Comparison of ENCODE assay signal across 31 cellular contexts in the genomic region with DNA sequence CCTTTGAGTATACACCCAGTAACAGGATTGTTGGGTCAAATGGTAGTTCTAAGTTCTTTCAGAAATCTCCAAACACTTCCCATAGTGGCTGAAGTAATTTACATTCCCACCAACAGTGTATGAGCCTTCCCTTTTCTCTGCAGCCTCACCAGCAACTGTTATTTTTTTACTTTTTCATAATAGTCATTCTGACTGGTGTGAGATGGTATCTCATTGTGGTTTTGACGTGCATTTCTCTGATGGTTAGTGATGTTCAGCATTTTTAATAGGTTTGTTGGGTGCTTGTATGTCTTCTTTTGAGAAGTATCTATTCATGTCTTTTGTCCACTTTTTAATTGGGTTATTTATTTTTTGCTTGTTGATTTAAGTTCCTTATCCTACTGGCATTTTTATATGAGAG. TPM values are rescaled to one million over a fixed set of nuclear protein-coding genes. Genes with fewer than 3 reads are reported as not detected.
"Had no signal": no experiment of that assay in that cellular context is flagged by ENCODE, and none has a peak within 500 bp of the region (broad histone marks: within the 10 kb centered on the region; RNA-seq: fewer than 3 reads in every experiment).

No MANE protein-coding gene starts in this region.

- DNase-seq: activated B cell treated with CpG ODN at 0.5 μM for 24 hours; activated CD4-positive, alpha-beta T cell treated with anti-CD3 and anti-CD28 coated beads for 36 hours; activated CD4-positive, alpha-beta T cell treated with anti-CD3 and anti-CD28 coated beads, Interleukin-2, amount 50 U/mL, for 4 hours; activated CD8-positive, alpha-beta memory T cell treated with anti-CD3 and anti-CD28 coated beads for 24 hours; activated gamma-delta T cell; activated naive CD4-positive, alpha-beta T cell treated with anti-CD3 and anti-CD28 coated beads, Interleukin-2, amount 10 ng/mL, durations not matched to agents 7 days and 5 days; activated naive CD8-positive, alpha-beta T cell treated with anti-CD3 and anti-CD28 coated beads, Interleukin-2, amount 10 ng/mL, durations not matched to agents 7 days and 5 days; activated T-cell treated with anti-CD3 and anti-CD28 coated beads, Interleukin-2, amount 50 U/mL, for 1 hour; amniotic stem cell; foreskin melanocyte; heart right ventricle; lower lobe of right lung; mesendoderm; natural killer cell; occipital lobe; psoas muscle; stimulated activated CD4-positive, alpha-beta T cell treated with anti-CD3 and anti-CD28 coated beads, Interleukin-15, amount 100 ng/mL, for 24 hours; stimulated activated CD4-positive, alpha-beta T cell treated with anti-CD3 and anti-CD28 coated beads, Interleukin-2, amount 100 ng/mL, for 24 hours; stimulated activated naive CD4-positive, alpha-beta T cell; T-helper 17 cell; tibial artery had no signal

- H3K4me1 Mint-ChIP-seq: activated B cell treated with CpG ODN at 0.5 μM for 24 hours; activated CD4-positive, alpha-beta T cell treated with anti-CD3 and anti-CD28 coated beads for 36 hours; activated naive CD4-positive, alpha-beta T cell treated with anti-CD3 and anti-CD28 coated beads, Interleukin-2, amount 10 ng/mL, durations not matched to agents 7 days and 5 days; activated naive CD8-positive, alpha-beta T cell treated with anti-CD3 and anti-CD28 coated beads, Interleukin-2, amount 10 ng/mL, durations not matched to agents 7 days and 5 days; central memory CD8-positive, alpha-beta T cell; natural killer cell; neural progenitor cell; T-helper 17 cell had no signal

- ATAC-seq: activated CD4-positive, alpha-beta T cell treated with anti-CD3 and anti-CD28 coated beads for 36 hours; heart right ventricle; lower lobe of right lung; natural killer cell; psoas muscle; T-helper 17 cell had no signal

- H3K27ac Mint-ChIP-seq: activated B cell treated with CpG ODN at 0.5 μM for 24 hours; activated CD4-positive, alpha-beta T cell treated with anti-CD3 and anti-CD28 coated beads for 36 hours; activated naive CD4-positive, alpha-beta T cell treated with anti-CD3 and anti-CD28 coated beads, Interleukin-2, amount 10 ng/mL, durations not matched to agents 7 days and 5 days; activated naive CD8-positive, alpha-beta T cell treated with anti-CD3 and anti-CD28 coated beads, Interleukin-2, amount 10 ng/mL, durations not matched to agents 7 days and 5 days; dendritic cell treated with granulocyte-macrophage colony-stimulating factor and Interleukin-4, amounts not matched to agents 40 ng/mL and 50 ng/mL, for 4 days; natural killer cell; neural progenitor cell; T-helper 17 cell had no signal

- H3K9me3 Mint-ChIP-seq: activated naive CD4-positive, alpha-beta T cell treated with anti-CD3 and anti-CD28 coated beads, Interleukin-2, amount 10 ng/mL, durations not matched to agents 7 days and 5 days; activated naive CD8-positive, alpha-beta T cell treated with anti-CD3 and anti-CD28 coated beads, Interleukin-2, amount 10 ng/mL, durations not matched to agents 7 days and 5 days; central memory CD8-positive, alpha-beta T cell; dendritic cell treated with granulocyte-macrophage colony-stimulating factor and Interleukin-4, amounts not matched to agents 40 ng/mL and 50 ng/mL, for 4 days; natural killer cell; neural progenitor cell had no signal

- H3K4me3 Mint-ChIP-seq: activated B cell treated with CpG ODN at 0.5 μM for 24 hours; activated CD4-positive, alpha-beta T cell treated with anti-CD3 and anti-CD28 coated beads for 36 hours; activated naive CD4-positive, alpha-beta T cell treated with anti-CD3 and anti-CD28 coated beads, Interleukin-2, amount 10 ng/mL, durations not matched to agents 7 days and 5 days; activated naive CD8-positive, alpha-beta T cell treated with anti-CD3 and anti-CD28 coated beads, Interleukin-2, amount 10 ng/mL, durations not matched to agents 7 days and 5 days; central memory CD8-positive, alpha-beta T cell; dendritic cell treated with granulocyte-macrophage colony-stimulating factor and Interleukin-4, amounts not matched to agents 40 ng/mL and 50 ng/mL, for 4 days; natural killer cell; neural progenitor cell; T-helper 17 cell had no signal

- H3K4me3 ChIP-seq: esophagus muscularis mucosa, heart right ventricle, lower lobe of right lung, neural progenitor cell, psoas muscle, right atrium auricular region, suprapubic skin, tibial artery had no signal

- H3K36me3 Mint-ChIP-seq: activated naive CD4-positive, alpha-beta T cell treated with anti-CD3 and anti-CD28 coated beads, Interleukin-2, amount 10 ng/mL, durations not matched to agents 7 days and 5 days; activated naive CD8-positive, alpha-beta T cell treated with anti-CD3 and anti-CD28 coated beads, Interleukin-2, amount 10 ng/mL, durations not matched to agents 7 days and 5 days; natural killer cell; neural progenitor cell had no signal

RNA-seq across cellular contexts. Expression of gene SHCBP1L, which starts 43.9 kb away (rescaled TPM):
- total RNA-seq: activated B cell treated with CpG ODN at 0.5 μM for 24 hours; activated CD4-positive, alpha-beta T cell treated with anti-CD3 and anti-CD28 coated beads for 36 hours; activated naive CD8-positive, alpha-beta T cell treated with anti-CD3 and anti-CD28 coated beads, Interleukin-2, amount 10 ng/mL, durations not matched to agents 7 days and 5 days; bronchial epithelial cell; glomerular endothelial cell; heart right ventricle; lower lobe of right lung; mononuclear cell; natural killer cell; occipital lobe; psoas muscle; right atrium auricular region; suprapubic skin; T-helper 17 cell; ureter had no signal
